ENCODE assay signal across 10 cellular contexts in genomic region chr1:15757575-15758401, GRCh38. TPM values are rescaled to one million over a fixed set of nuclear protein-coding genes. Genes with fewer than 3 reads are reported as not detected.
DNase-seq lines count a peak whose midpoint lies in the region; ATAC-seq and TF ChIP-seq lines count a peak whose summit lies in the region.
"Had no signal": no experiment of that assay in that cellular context is flagged by ENCODE, and none has a peak within 500 bp of the region (broad histone marks: within the 10 kb centered on the region; RNA-seq: fewer than 3 reads in every experiment).

No MANE protein-coding gene starts in this region.

- no peak overlapping the region for H3K27ac ChIP-seq in CD4-positive, alpha-beta T cell (ENCODE audit: low read depth, low read length)
- H3K27ac ChIP-seq in Panc1 (ENCODE audit: low read length) (peak overlapping the region; percentile 66), neural cell (ENCODE audit: low read length) (no peak overlapping the region)
- H3K27ac ChIP-seq: neutrophil had no signal

- BruUV-seq in Panc1 (replicated peaks; lab: Mats Ljungman, UMichigan): no TSS peak

- no peak for TF ChIP-seq RAD21 in neural cell (conservative IDR thresholded peaks at IDR 0.05)

- H3K9me3 Mint-ChIP-seq in CD4-positive, alpha-beta T cell: no peaks in the 10 kb centered on the region

- no peak overlapping the region for H3K27ac Mint-ChIP-seq in CD4-positive, alpha-beta T cell

- no peaks in the 10 kb centered on the region for H3K9me2 ChIP-seq in neural cell (ENCODE audit: insufficient read depth, low read length)

- TF ChIP-seq EP300 in neural cell (conservative IDR thresholded peaks at IDR 0.05; ENCODE audit: poor library complexity, severe bottlenecking): no peak

- in situ Hi-C loops in Panc1 (cut with HindIII; ENCODE audit: low pct_unique_long_range_greater_than_20kb, low sequenced_read_pairs): no loop called here

- no peak for ATAC-seq in CD4-positive, alpha-beta T cell (ENCODE audit: poor library complexity)
- ATAC-seq in Panc1 (peak; percentile 50), esophagus mucosa (peak; percentile 2), HG03025 (IDR thresholded peaks at IDR 0.05; ENCODE audit: low FRiP score, unreplicated experiment) (no peak), GM19467 (IDR thresholded peaks at IDR 0.05; ENCODE audit: unreplicated experiment) (no peak)

- no peaks in the 10 kb centered on the region for H3K9me3 ChIP-seq in CD4-positive, alpha-beta T cell (ENCODE audit: control insufficient read depth, low read length)
- no peaks in the 10 kb centered on the region for H3K9me3 ChIP-seq in Panc1 (ENCODE audit: control insufficient read depth, insufficient read depth, low read depth, low read length)
- H3K9me3 ChIP-seq in neural cell (ENCODE audit: low read length): no peaks in the 10 kb centered on the region
- H3K9me3 ChIP-seq: neutrophil had no signal

- H3K36me3 ChIP-seq in Panc1 (ENCODE audit: control insufficient read depth, insufficient read depth, low read length): no peaks in the 10 kb centered on the region
- H3K36me3 ChIP-seq in neural cell (ENCODE audit: insufficient read depth, low read length): no peaks in the 10 kb centered on the region
- H3K36me3 ChIP-seq: neutrophil had no signal

- H3K79me2 ChIP-seq in neural cell (replicated peaks; ENCODE audit: insufficient read depth, low read length): peaks cover 6% of the 10 kb centered on the region

- H3K4me3 ChIP-seq in Panc1 (ENCODE audit: low read depth in 2 of 2, low read length in 2 of 2) (no peak overlapping the region; a peak in 1 of 4 replicates), neural cell (ENCODE audit: low read length) (peak overlapping the region; percentile 84)

- no peaks in the 10 kb centered on the region for H4K20me1 ChIP-seq in neural cell (ENCODE audit: insufficient read depth)

- H3F3A ChIP-seq in neural cell (ENCODE audit: insufficient read depth, low read length, poor library complexity, severe bottlenecking): no peaks in the 10 kb centered on the region

- peak overlapping the region; percentile 77 for H3K4me3 Mint-ChIP-seq in CD4-positive, alpha-beta T cell

- H3K27me3 Mint-ChIP-seq in CD4-positive, alpha-beta T cell: peaks cover 64% of the 10 kb centered on the region

- no peaks in the 10 kb centered on the region for H3K36me3 Mint-ChIP-seq in CD4-positive, alpha-beta T cell (ENCODE audit: low read depth)

- peak in 1 of 10 experiments; percentile 31 for DNase-seq in CD4-positive, alpha-beta T cell
- DNase-seq in Panc1 (ENCODE audit: low read depth, low spot score) (no peak), DMS153 treated with DMSO at 0.1 percent for 48 hours (lab: John Stamatoyannopoulos, UW; ENCODE audit: unreplicated experiment) (no peak)
- no peak for DNase-seq in stimulated activated CD4-positive, alpha-beta T cell treated with anti-CD3 and anti-CD28 coated beads, Interleukin-2, amount 100 ng/mL, for 24 hours

- intact Hi-C loops in CD4-positive, alpha-beta T cell (cut with DNase I, micrococcal nuclease): no loop called here
- intact Hi-C loops in Panc1 (cut with micrococcal nuclease; ENCODE audit: unreplicated experiment): no loop called here

- peak overlapping the region; percentile 36 for H3K4me2 ChIP-seq in neural cell (ENCODE audit: low read length)

- H3K4me1 ChIP-seq in Panc1 (ENCODE audit: control insufficient read depth, insufficient read depth, low read length): peaks cover 33% of the 10 kb centered on the region

- H3K9ac ChIP-seq in neural cell (ENCODE audit: low read length): peak overlapping the region; percentile 85

- POLR2A ChIA-PET in CD4-positive, alpha-beta T cell (lab: Charles Lee): no interaction called here
- POLR2A ChIA-PET in Panc1 (lab: Charles Lee): no interaction called here

- CTCF ChIA-PET in CD4-positive, alpha-beta T cell (lab: Charles Lee): no interaction called here
- CTCF ChIA-PET in Panc1 (lab: Charles Lee): interaction anchor here (0.5 kb wide), 1 partner anchor 14 kb away, joined by 4 read pairs; no protein-coding TSS in a partner anchor

- peaks cover 15% of the 10 kb centered on the region for H3K4me1 Mint-ChIP-seq in CD4-positive, alpha-beta T cell (ENCODE audit: low read depth)

- H2AFZ ChIP-seq in neural cell (ENCODE audit: low read depth, low read length): peak overlapping the region; percentile 8

- no peak for TF ChIP-seq CTCF in CD4-positive, alpha-beta T cell (IDR thresholded peaks at IDR 0.05)
- TF ChIP-seq CTCF in Panc1 (IDR thresholded peaks at IDR 0.05) (no peak), neural cell (IDR thresholded peaks at IDR 0.05; ENCODE audit: poor library complexity, severe bottlenecking) (no peak)

- peaks cover 48% of the 10 kb centered on the region for H3K27me3 ChIP-seq in CD4-positive, alpha-beta T cell (ENCODE audit: control insufficient read depth, insufficient read depth, low read length)
- H3K27me3 ChIP-seq in Panc1 (ENCODE audit: control insufficient read depth, insufficient read depth, low read length) (no peaks in the 10 kb centered on the region), neural cell (ENCODE audit: insufficient read depth, low read depth, low read length) (peaks cover 15% of the 10 kb centered on the region)

TF ChIP-seq in neural cell, 6 proteins besides CTCF, POLR2A, EP300 and RAD21:
- TF ChIP-seq SMC3 (conservative IDR thresholded peaks at IDR 0.05; ENCODE audit: poor library complexity): no peak
- TF ChIP-seq, protein P1, sequence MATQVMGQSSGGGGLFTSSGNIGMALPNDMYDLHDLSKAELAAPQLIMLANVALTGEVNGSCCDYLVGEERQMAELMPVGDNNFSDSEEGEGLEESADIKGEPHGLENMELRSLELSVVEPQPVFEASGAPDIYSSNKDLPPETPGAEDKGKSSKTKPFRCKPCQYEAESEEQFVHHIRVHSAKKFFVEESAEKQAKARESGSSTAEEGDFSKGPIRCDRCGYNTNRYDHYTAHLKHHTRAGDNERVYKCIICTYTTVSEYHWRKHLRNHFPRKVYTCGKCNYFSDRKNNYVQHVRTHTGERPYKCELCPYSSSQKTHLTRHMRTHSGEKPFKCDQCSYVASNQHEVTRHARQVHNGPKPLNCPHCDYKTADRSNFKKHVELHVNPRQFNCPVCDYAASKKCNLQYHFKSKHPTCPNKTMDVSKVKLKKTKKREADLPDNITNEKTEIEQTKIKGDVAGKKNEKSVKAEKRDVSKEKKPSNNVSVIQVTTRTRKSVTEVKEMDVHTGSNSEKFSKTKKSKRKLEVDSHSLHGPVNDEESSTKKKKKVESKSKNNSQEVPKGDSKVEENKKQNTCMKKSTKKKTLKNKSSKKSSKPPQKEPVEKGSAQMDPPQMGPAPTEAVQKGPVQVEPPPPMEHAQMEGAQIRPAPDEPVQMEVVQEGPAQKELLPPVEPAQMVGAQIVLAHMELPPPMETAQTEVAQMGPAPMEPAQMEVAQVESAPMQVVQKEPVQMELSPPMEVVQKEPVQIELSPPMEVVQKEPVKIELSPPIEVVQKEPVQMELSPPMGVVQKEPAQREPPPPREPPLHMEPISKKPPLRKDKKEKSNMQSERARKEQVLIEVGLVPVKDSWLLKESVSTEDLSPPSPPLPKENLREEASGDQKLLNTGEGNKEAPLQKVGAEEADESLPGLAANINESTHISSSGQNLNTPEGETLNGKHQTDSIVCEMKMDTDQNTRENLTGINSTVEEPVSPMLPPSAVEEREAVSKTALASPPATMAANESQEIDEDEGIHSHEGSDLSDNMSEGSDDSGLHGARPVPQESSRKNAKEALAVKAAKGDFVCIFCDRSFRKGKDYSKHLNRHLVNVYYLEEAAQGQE (IDR thresholded peaks at IDR 0.05; ENCODE audit: borderline replicate concordance): no peak
- no peak for TF ChIP-seq MXI1 (conservative IDR thresholded peaks at IDR 0.05; ENCODE audit: poor library complexity, severe bottlenecking)
- no peak for TF ChIP-seq TAF1 (IDR thresholded peaks at IDR 0.05; ENCODE audit: low read depth)
- TF ChIP-seq EZH2 (IDR thresholded peaks at IDR 0.05; ENCODE audit: borderline replicate concordance, insufficient read depth, low read length, poor library complexity, severe bottlenecking): no peak
- TF ChIP-seq POLR2AphosphoS5 (IDR thresholded peaks at IDR 0.05): no peak

RNA-seq across cellular contexts. Expression of gene FBLIM1, which starts 0.8 kb away (rescaled TPM):
- under 1 TPM in 1 of 2 experiments, not detected in 1; 0.50 TPM for total RNA-seq in CD4-positive, alpha-beta T cell
- total RNA-seq in Panc1 (2021; ENCODE audit: unreplicated experiment) (4.3 TPM), esophagus mucosa (56.5 TPM)
- 3.6 TPM for polyA plus RNA-seq in Panc1 (2012; ENCODE audit: insufficient read length)
- polyA plus RNA-seq in neural cell: 24.9 and 25.4 TPM in 2 replicates
- polyA minus RNA-seq in neural cell: 25.3 and 30.3 TPM in 2 replicates

RNA-seq across cellular contexts. Expression of gene TMEM82, which starts 15.5 kb away (rescaled TPM):
- total RNA-seq in CD4-positive, alpha-beta T cell: not detected
- total RNA-seq in Panc1 (2021; ENCODE audit: unreplicated experiment) (not detected), esophagus mucosa (not detected)
- not detected for polyA plus RNA-seq in Panc1 (2012; ENCODE audit: insufficient read length)
- not detected in 2 replicates for polyA plus RNA-seq in neural cell
- polyA minus RNA-seq in neural cell: not detected in 2 replicates
- total RNA-seq: SK-MEL-5 had no signal

RNA-seq across cellular contexts. Expression of gene SLC25A34, which starts 21.7 kb away (rescaled TPM):
- total RNA-seq in CD4-positive, alpha-beta T cell: 1 to 10 TPM; 1.9 to 2.8 TPM
- total RNA-seq in Panc1 (2021; ENCODE audit: unreplicated experiment) (0.64 TPM), esophagus mucosa (0.68 TPM)
- polyA plus RNA-seq in Panc1 (2012; ENCODE audit: insufficient read length): 0.24 TPM
- polyA plus RNA-seq in neural cell: 5.4 and 5.5 TPM in 2 replicates
- polyA minus RNA-seq in neural cell: 1.4 and 1.9 TPM in 2 replicates

RNA-seq across cellular contexts. Expression of gene UQCRHL, which starts 49.7 kb away (rescaled TPM):
- under 1 TPM; 0.25 to 0.69 TPM for total RNA-seq in CD4-positive, alpha-beta T cell
- total RNA-seq in Panc1 (2021; ENCODE audit: unreplicated experiment): 2.6 TPM
- 2.3 TPM for polyA plus RNA-seq in Panc1 (2012; ENCODE audit: insufficient read length)
- total RNA-seq in esophagus mucosa: 1.6 TPM
- polyA plus RNA-seq in neural cell: 3.9 and 6.1 TPM in 2 replicates
- polyA minus RNA-seq in neural cell: 1.6 and 1.7 TPM in 2 replicates

Comparison
In these comparisons a context has a peak if more than half of its experiments do, and no peak if none do; other contexts are left out.
1. ATAC-seq: peak in Panc1 (single experiment) and esophagus mucosa (single experiment); none in CD4-positive, alpha-beta T cell (single experiment), HG03025 (single experiment) and GM19467 (single experiment).
2. RNA of gene FBLIM1, which starts 0.8 kb away (total RNA-seq): 56.5 TPM in esophagus mucosa (single experiment); 4.3 TPM in Panc1 (single experiment) and 0.50 TPM in CD4-positive, alpha-beta T cell; every median in the first group is over 10 times any median in the second.